In the genomic region with DNA sequence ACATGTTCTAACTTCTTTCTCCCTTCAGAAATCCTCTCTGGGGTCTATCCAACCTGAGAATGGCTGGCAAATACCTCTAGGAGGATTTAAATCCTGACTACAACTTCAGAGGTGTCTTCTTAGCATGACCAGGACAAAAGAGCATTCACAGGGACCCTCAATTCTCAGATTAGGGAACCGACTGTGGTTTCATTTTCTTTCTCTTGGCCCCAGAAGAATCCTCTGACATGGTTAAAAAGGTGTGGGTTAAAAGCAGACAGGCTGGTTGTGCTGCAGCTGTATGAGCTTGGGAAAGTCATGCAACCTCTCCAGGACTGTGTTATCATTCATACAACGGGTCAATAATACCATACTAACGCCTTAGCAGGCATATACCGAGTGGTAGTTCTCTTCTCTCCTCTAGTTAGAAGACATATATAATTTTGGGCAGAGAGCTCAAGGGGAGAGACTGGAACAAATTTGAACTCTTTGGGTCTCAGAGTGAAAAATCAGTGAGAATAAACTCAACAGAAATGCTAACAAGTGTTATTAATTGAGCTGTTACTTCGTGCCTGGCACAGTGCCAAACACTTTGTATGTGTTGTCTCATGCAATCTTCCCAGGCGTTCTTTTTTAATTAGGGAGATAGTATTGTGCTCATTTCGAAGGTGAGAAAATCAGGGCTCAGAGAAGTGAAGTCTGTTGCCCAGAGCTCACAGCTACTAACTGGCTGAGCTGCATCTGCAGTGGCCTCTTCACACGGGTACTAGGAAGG, we compare ENCODE assay signal across 12 cellular contexts. TPM values are rescaled to one million over a fixed set of nuclear protein-coding genes. Genes with fewer than 3 reads are reported as not detected.
DNase-seq lines count a peak whose midpoint lies in the region; ATAC-seq, FAIRE-seq and TF ChIP-seq lines count a peak whose summit lies in the region.
"Had no signal": no experiment of that assay in that cellular context is flagged by ENCODE, and none has a peak within 500 bp of the region (broad histone marks: within the 10 kb centered on the region; RNA-seq: fewer than 3 reads in every experiment).

No MANE protein-coding gene starts in this region.

- TF ChIP-seq POLR2A in H1 (IDR thresholded peaks at IDR 0.05; ENCODE audit: control extremely low read depth in 1 of 2, low read depth in 2 of 2, low read length in 2 of 2) = no peak

- H3K36me3 Mint-ChIP-seq in activated naive CD8-positive, alpha-beta T cell = peaks cover 24% of the 10 kb centered on the region
- peaks cover 28% of the 10 kb centered on the region for H3K36me3 Mint-ChIP-seq in activated naive CD8-positive, alpha-beta T cell treated with anti-CD3 and anti-CD28 coated beads, Interleukin-2, amount 50 U/mL, for 24 hours (ENCODE audit: low read depth)
- H3K36me3 Mint-ChIP-seq in stimulated activated naive B cell treated with anti-CD40 and anti-IgM and Interleukin-4, amounts not matched to agents 10 μg/mL and 1 μg/mL and 100 μg/mL, for 72 hours = peaks cover 36 to 54% of the 10 kb centered on the region in 2 donors

- H3K14ac ChIP-seq in H1 (ENCODE audit: insufficient read length) = no peak overlapping the region

- peak overlapping the region; percentile 71; the same call in 1 of the 2 replicates for H2AK5ac ChIP-seq in H1 (ENCODE audit: low read depth, low read length)

- H3K27me3 Mint-ChIP-seq in activated naive CD8-positive, alpha-beta T cell = no peaks in the 10 kb centered on the region
- no peaks in the 10 kb centered on the region for H3K27me3 Mint-ChIP-seq in activated naive CD8-positive, alpha-beta T cell treated with anti-CD3 and anti-CD28 coated beads, Interleukin-2, amount 50 U/mL, for 24 hours
- no peaks in the 10 kb centered on the region for H3K27me3 Mint-ChIP-seq in stimulated activated naive B cell treated with anti-CD40 and anti-IgM and Interleukin-4, amounts not matched to agents 10 μg/mL and 1 μg/mL and 100 μg/mL, for 72 hours

- H3K36me3 ChIP-seq in Karpas-422 (ENCODE audit: insufficient read depth, low read length) (no peaks in the 10 kb centered on the region; the same call in 1 of the 2 replicates), H1 (ENCODE audit: control insufficient read depth in 2 of 4, insufficient read depth in 4 of 4, low read length in 3 of 4) (no peaks in the 10 kb centered on the region), BE2C (no peaks in the 10 kb centered on the region)
- H3K36me3 ChIP-seq: prostate gland had no signal

- no peak overlapping the region for H2BK12ac ChIP-seq in H1 (ENCODE audit: low read depth, low read length)

- no peak overlapping the region for H3K23ac ChIP-seq in H1 (ENCODE audit: insufficient read length)

- no peaks in the 10 kb centered on the region; the same call in 1 of the 2 replicates for H3K23me2 ChIP-seq in H1 (ENCODE audit: low read depth, low read length)

- H3K18ac ChIP-seq in H1 (ENCODE audit: extremely low read depth, low read length) = no peak overlapping the region

- no peak for ATAC-seq in activated naive CD8-positive, alpha-beta T cell treated with anti-CD3 and anti-CD28 coated beads, Interleukin-2, amount 50 U/mL, for 24 hours
- ATAC-seq in stimulated activated naive B cell treated with anti-CD40 and anti-IgM and Interleukin-4, amounts not matched to agents 10 μg/mL and 1 μg/mL and 100 μg/mL, for 72 hours (replicated peaks) = no peak

- no peak overlapping the region for H2BK15ac ChIP-seq in H1 (ENCODE audit: low read length)

- H3K27me3 ChIP-seq in Karpas-422 (ENCODE audit: low read length) (no peaks in the 10 kb centered on the region), H1 (replicated peaks in 1 of 4; ENCODE audit: control insufficient read depth in 3 of 4, extremely low read depth in 1 of 4, insufficient read depth in 3 of 4, low read length in 3 of 4) (no peaks in the 10 kb centered on the region), BE2C (no peaks in the 10 kb centered on the region)
- H3K27me3 ChIP-seq: BLaER1 treated with 17β-estradiol and CSF1 and Interleukin-3, amounts not matched to agents 10 nM and 100 nM had no signal

- no peak overlapping the region for H4K5ac ChIP-seq in H1 (ENCODE audit: insufficient read length, low read depth, low read length)

- POLR2A ChIA-PET in H1 (lab: Charles Lee; ENCODE audit: partially characterized antibody) = no interaction called here

- H2AFZ ChIP-seq in Karpas-422 (ENCODE audit: low read length) (no peak overlapping the region), H1 (ENCODE audit: low read length) (peak overlapping the region; percentile 80; the same call in 1 of the 2 replicates)

- H3K9ac ChIP-seq in Karpas-422 (ENCODE audit: low read length) (peak overlapping the region; percentile 44), H1 (replicated peaks in 1 of 4; ENCODE audit: extremely low read depth in 1 of 4, low read depth in 3 of 4, low read length in 3 of 4) (no peak overlapping the region)
- H3K9ac ChIP-seq: BLaER1 treated with 17β-estradiol and CSF1 and Interleukin-3, amounts not matched to agents 10 nM and 100 nM had no signal

- no peak for TF ChIP-seq CTCF in H1 (IDR thresholded peaks at IDR 0.05; ENCODE audit: control extremely low read depth in 1 of 3, insufficient read depth in 1 of 3, low read depth in 1 of 3, low read length in 3 of 3)
- no peak for TF ChIP-seq CTCF in BE2C (IDR thresholded peaks at IDR 0.05; ENCODE audit: low read depth, low read length)

- H4K8ac ChIP-seq in H1 (ENCODE audit: extremely low read depth, insufficient read depth, low read length) = no peak overlapping the region

- no peak overlapping the region for H4K91ac ChIP-seq in H1 (replicated peaks; ENCODE audit: insufficient read length, low read length)

- no peak for TF ChIP-seq RAD21 in H1 (IDR thresholded peaks at IDR 0.05 in 1 of 2, conservative IDR thresholded peaks at IDR 0.05 in 1 of 2; ENCODE audit: low read depth in 2 of 2, low read length in 2 of 2)

- no peaks in the 10 kb centered on the region for H3K9me2 ChIP-seq in Karpas-422 (replicated peaks; ENCODE audit: insufficient read depth, low read length)

- H3K4ac ChIP-seq in H1 (replicated peaks; ENCODE audit: insufficient read length, low read depth, low read length) = no peak overlapping the region

- no peaks in the 10 kb centered on the region for H4K20me1 ChIP-seq in Karpas-422 (ENCODE audit: insufficient read depth, low read depth, low read length)
- H4K20me1 ChIP-seq in H1 (replicated peaks in 1 of 2; ENCODE audit: control insufficient read depth in 1 of 2, insufficient read depth in 2 of 2, low read length in 2 of 2) = no peaks in the 10 kb centered on the region

- H3K4me3 Mint-ChIP-seq in activated naive CD8-positive, alpha-beta T cell = no peak overlapping the region
- H3K4me3 Mint-ChIP-seq in activated naive CD8-positive, alpha-beta T cell treated with anti-CD3 and anti-CD28 coated beads, Interleukin-2, amount 50 U/mL, for 24 hours = no peak overlapping the region
- no peak overlapping the region for H3K4me3 Mint-ChIP-seq in stimulated activated naive B cell treated with anti-CD40 and anti-IgM and Interleukin-4, amounts not matched to agents 10 μg/mL and 1 μg/mL and 100 μg/mL, for 72 hours

- H3K56ac ChIP-seq in H1 (replicated peaks; ENCODE audit: insufficient read length, low read depth, low read length) = no peak overlapping the region

- FAIRE-seq in H1 (lab: Jason Lieb, UNC) = no peak
- FAIRE-seq: GM12892 had no signal

- no peaks in the 10 kb centered on the region for H3K79me1 ChIP-seq in H1 (ENCODE audit: low read depth, low read length)

- H3K4me2 ChIP-seq in Karpas-422 (ENCODE audit: low read depth, low read length, poor library complexity, severe bottlenecking) = peak overlapping the region; percentile 21
- H3K4me2 ChIP-seq in H1 (ENCODE audit: insufficient read depth in 1 of 2, low read depth in 2 of 2, low read length in 2 of 2) = no peak overlapping the region

- no peak overlapping the region for H2BK20ac ChIP-seq in H1 (ENCODE audit: low read length)

- H3K9me3 ChIP-seq in Karpas-422 (ENCODE audit: low read length) (no peaks in the 10 kb centered on the region), H1 (ENCODE audit: insufficient read depth in 2 of 2, low read depth in 1 of 2, low read length in 1 of 2) (no peaks in the 10 kb centered on the region), BE2C (no peaks in the 10 kb centered on the region)
- H3K9me3 ChIP-seq: BLaER1 treated with 17β-estradiol and CSF1 and Interleukin-3, amounts not matched to agents 10 nM and 100 nM; prostate gland had no signal

- CTCF ChIA-PET in H1 (lab: Charles Lee; ENCODE audit: partially characterized antibody) = interaction anchor here (1.1 to 1.3 kb wide), 4 partner anchors 22 to 126 kb away, joined by 4 to 6 read pairs (median 5); a partner anchor contains a TSS

- peaks cover 38% of the 10 kb centered on the region for H3K4me1 ChIP-seq in Karpas-422 (ENCODE audit: low read length)
- peaks cover 5 to 7% (median 5%) of the 10 kb centered on the region in 4 experiments; a peak in 6 of 7 replicates for H3K4me1 ChIP-seq in H1 (replicated peaks in 1 of 4; ENCODE audit: control insufficient read depth in 3 of 4, insufficient read depth in 4 of 4, low read length in 3 of 4)
- H3K4me1 ChIP-seq in BE2C = no peaks in the 10 kb centered on the region
- H3K4me1 ChIP-seq: prostate gland had no signal

- peak overlapping the region; percentile 29 for H3K27ac Mint-ChIP-seq in activated naive CD8-positive, alpha-beta T cell
- no peak overlapping the region for H3K27ac Mint-ChIP-seq in activated naive CD8-positive, alpha-beta T cell treated with anti-CD3 and anti-CD28 coated beads, Interleukin-2, amount 50 U/mL, for 24 hours
- H3K27ac Mint-ChIP-seq in stimulated activated naive B cell treated with anti-CD40 and anti-IgM and Interleukin-4, amounts not matched to agents 10 μg/mL and 1 μg/mL and 100 μg/mL, for 72 hours = peak overlapping the region; percentile 68

- H3K79me2 ChIP-seq in Karpas-422 (ENCODE audit: low read length) = peaks cover 20% of the 10 kb centered on the region
- no peaks in the 10 kb centered on the region for H3K79me2 ChIP-seq in H1 (ENCODE audit: control insufficient read depth in 1 of 2, insufficient read depth in 2 of 2, low read length in 2 of 2)

- no peak overlapping the region for H3K4me3 ChIP-seq in Karpas-422 (ENCODE audit: low read length)
- H3K4me3 ChIP-seq in H1 (ENCODE audit: extremely low read depth in 1 of 4, insufficient read depth in 2 of 4, low read depth in 3 of 4, low read length in 4 of 4) = no peak overlapping the region
- no peak overlapping the region for H3K4me3 ChIP-seq in BE2C (ENCODE audit: low read depth, low read length)
- H3K4me3 ChIP-seq: BLaER1 treated with 17β-estradiol and CSF1 and Interleukin-3, amounts not matched to agents 10 nM and 100 nM; prostate gland had no signal

- peaks cover 4% of the 10 kb centered on the region for H3K4me1 Mint-ChIP-seq in activated naive CD8-positive, alpha-beta T cell (ENCODE audit: low read depth)
- no peaks in the 10 kb centered on the region for H3K4me1 Mint-ChIP-seq in activated naive CD8-positive, alpha-beta T cell treated with anti-CD3 and anti-CD28 coated beads, Interleukin-2, amount 50 U/mL, for 24 hours
- H3K4me1 Mint-ChIP-seq in stimulated activated naive B cell treated with anti-CD40 and anti-IgM and Interleukin-4, amounts not matched to agents 10 μg/mL and 1 μg/mL and 100 μg/mL, for 72 hours = peaks cover 16 to 17% of the 10 kb centered on the region in 2 donors

- DNase-seq in activated naive CD8-positive, alpha-beta T cell treated with anti-CD3 and anti-CD28 coated beads, Interleukin-2, amount 50 U/mL, for 24 hours = no peak
- DNase-seq in Karpas-422 (peak; percentile 63), H1 (ENCODE audit: low read depth in 1 of 2, low spot score in 2 of 2) (no peak), DMS53 treated with DMSO at 0.1 percent for 48 hours (lab: John Stamatoyannopoulos, UW; ENCODE audit: unreplicated experiment) (no peak), BE2C (no peak), T-helper 1 cell (no peak)
- no peak for DNase-seq in stimulated activated naive B cell treated with anti-CD40 and anti-IgM and Interleukin-4, amounts not matched to agents 10 μg/mL and 1 μg/mL and 100 μg/mL, for 72 hours
- DNase-seq: NCI-H446 treated with DMSO at 0.1 percent for 48 hours had no signal

- peak overlapping the region; percentile 71 for H3K27ac ChIP-seq in Karpas-422 (ENCODE audit: low read length)
- no peak overlapping the region for H3K27ac ChIP-seq in H1 (ENCODE audit: low read depth, low read length)
- H3K27ac ChIP-seq: BLaER1 treated with 17β-estradiol and CSF1 and Interleukin-3, amounts not matched to agents 10 nM and 100 nM had no signal

- no peak overlapping the region for H2BK120ac ChIP-seq in H1 (replicated peaks; ENCODE audit: low read depth, low read length)

- H3K9me3 Mint-ChIP-seq in activated naive CD8-positive, alpha-beta T cell (ENCODE audit: low read depth) = no peaks in the 10 kb centered on the region
- no peaks in the 10 kb centered on the region for H3K9me3 Mint-ChIP-seq in activated naive CD8-positive, alpha-beta T cell treated with anti-CD3 and anti-CD28 coated beads, Interleukin-2, amount 50 U/mL, for 24 hours
- no peaks in the 10 kb centered on the region for H3K9me3 Mint-ChIP-seq in stimulated activated naive B cell treated with anti-CD40 and anti-IgM and Interleukin-4, amounts not matched to agents 10 μg/mL and 1 μg/mL and 100 μg/mL, for 72 hours

- H2BK5ac ChIP-seq in H1 (ENCODE audit: low read depth, low read length) = no peak overlapping the region

- WGBS in H1 (ENCODE audit: extremely low coverage in 1 of 2, insufficient coverage in 1 of 2, insufficient read length in 1 of 2, insufficient replicate concordance in 2 of 2, low coverage in 1 of 2, low lambda C conversion rate in 2 of 2, missing lambda C conversion rate in 1 of 2), 2 experiments = 91% methylated on average over 8 of the region's 8 CpGs; no CpG with 5 or more reads in 1 of the 2 experiments

- no peak for TF ChIP-seq EP300 in H1 (IDR thresholded peaks at IDR 0.05; ENCODE audit: borderline replicate concordance in 1 of 2, low read depth in 2 of 2, low read length in 2 of 2)

RNA-seq across cellular contexts. Expression of a gene that starts 35.2 kb away (rescaled TPM):
- 0.07 TPM in 1 of 2 replicates, not detected in the other for total RNA-seq in Karpas-422 (2014; rRNA removed; shearing (Covaris generic); ENCODE audit: low replicate concordance)
- not detected in 2 replicates for total RNA-seq in H1 (2021; fragmentation: NEBNext Ultra II Directional; extraction: Animal tissue kit (Norgen Biotek cat#: 25700))
- polyA plus RNA-seq in H1 (2011; rRNA removed) = not detected in 2 replicates
- polyA plus RNA-seq in H1 (2011; cell fraction: cytosol; rRNA removed) = not detected
- polyA plus RNA-seq in H1 (2011; cell fraction: nucleus; rRNA removed) = 0.03 TPM
- not detected in 4 replicates for polyA plus RNA-seq in H1 (2012, experiment 1 of 2)
- polyA plus RNA-seq in H1 (2012, experiment 2 of 2) = not detected
- 0.02 TPM for polyA plus RNA-seq in H1 (2013, experiment 1 of 2)
- polyA plus RNA-seq in H1 (2013, experiment 2 of 2) = 0.02 TPM
- not detected in 2 replicates for polyA minus RNA-seq in H1 (2011; rRNA and poly(A)+ RNA removed)
- not detected for polyA minus RNA-seq in H1 (2011; cell fraction: cytosol; rRNA and poly(A)+ RNA removed)
- not detected for polyA minus RNA-seq in H1 (2011; cell fraction: nucleus; rRNA and poly(A)+ RNA removed)
- polyA plus RNA-seq in BE2C (2012; ENCODE audit: insufficient read depth, insufficient read length, low read depth) = 2.3 TPM
